ENCODE assay signal across 3 cellular contexts in genomic region chr22:20566420-20567260, GRCh38.
TF ChIP-seq lines count a peak whose summit lies in the region.

No MANE protein-coding gene starts in this region.

TF ChIP-seq in SK-N-SH treated with all-trans-retinoic acid at 6 μM for 48 hours, 23 proteins besides CTCF, POLR2A, EP300 and RAD21:
- no peak for TF ChIP-seq ISL1 (CRISPR knock-in tag; IDR thresholded peaks at IDR 0.05)
- TF ChIP-seq CSRNP3 (CRISPR knock-in tag; IDR thresholded peaks at IDR 0.05), result no peak
- TF ChIP-seq OSR1 (CRISPR knock-in tag; IDR thresholded peaks at IDR 0.05), result no peak
- no peak for TF ChIP-seq ZFP3 (CRISPR knock-in tag; IDR thresholded peaks at IDR 0.05)
TF ChIP-seq in SK-N-SH treated with all-trans-retinoic acid at 6 μM for 48 hours: peak in this region for 0.

TF ChIP-seq in K562, 482 proteins besides CTCF, POLR2A, EP300 and RAD21 (continues in another document):
- no peak for TF ChIP-seq NCOA2 (IDR thresholded peaks at IDR 0.05; ENCODE audit: partially characterized antibody in 2 of 2)
- TF ChIP-seq TCF3 (CRISPR knock-in tag; IDR thresholded peaks at IDR 0.05), result no peak
- peak; percentile 68 for TF ChIP-seq POLR2G (IDR thresholded peaks at IDR 0.05; ENCODE audit: low read depth, low read length)
- peak; percentile 33; the same call in 1 of the 2 replicates for TF ChIP-seq THAP12 (CRISPR knock-in tag; IDR thresholded peaks at IDR 0.05)
- no peak for TF ChIP-seq C11orf30 (IDR thresholded peaks at IDR 0.05; ENCODE audit: low read depth)
- TF ChIP-seq CBFB (CRISPR knock-in tag; IDR thresholded peaks at IDR 0.05), result peak; percentile 56; the same call in 1 of the 2 replicates
- TF ChIP-seq ZNF232 (CRISPR knock-in tag; IDR thresholded peaks at IDR 0.05), result no peak
- no peak for TF ChIP-seq AFF1 (IDR thresholded peaks at IDR 0.05; ENCODE audit: low read depth in 1 of 2, partially characterized antibody in 2 of 2)
- TF ChIP-seq ZNF445 (CRISPR knock-in tag; IDR thresholded peaks at IDR 0.05; ENCODE audit: low read depth), result no peak
- no peak for TF ChIP-seq CREB3L1 (IDR thresholded peaks at IDR 0.05; ENCODE audit: borderline replicate concordance, low read depth)
- TF ChIP-seq ASH1L (IDR thresholded peaks at IDR 0.05; ENCODE audit: borderline replicate concordance, low read depth, partially characterized antibody), result no peak
- no peak for TF ChIP-seq NFYB (IDR thresholded peaks at IDR 0.05; ENCODE audit: extremely low read depth, insufficient read length)
- TF ChIP-seq KDM2B (CRISPR knock-in tag; IDR thresholded peaks at IDR 0.05), result no peak
- TF ChIP-seq NR2C2 (CRISPR knock-in tag; IDR thresholded peaks at IDR 0.05), result 0 out of 2 replicates have a peak, but pooled peaks have one; percentile 53
- TF ChIP-seq NR2C2 (tag; IDR thresholded peaks at IDR 0.05), result no peak
- 0 out of 4 replicates have a peak, but pooled peaks of 1 of the 2 experiments have one; percentile 43 for TF ChIP-seq KDM4B (IDR thresholded peaks at IDR 0.05; ENCODE audit: borderline replicate concordance in 2 of 2, low read depth in 1 of 2)
- TF ChIP-seq BRCA1 (IDR thresholded peaks at IDR 0.05), result no peak
- no peak for TF ChIP-seq BRCA1 (CRISPR knock-in tag; IDR thresholded peaks at IDR 0.05)
- TF ChIP-seq ZNF277 (CRISPR knock-in tag; IDR thresholded peaks at IDR 0.05; ENCODE audit: borderline replicate concordance), result 0 out of 2 replicates have a peak, but pooled peaks have one; percentile 55
- peak; percentile 87 for TF ChIP-seq RBM22 (IDR thresholded peaks at IDR 0.05; ENCODE audit: low read depth, low read length, poor library complexity, severe bottlenecking)

TF ChIP-seq in HepG2, 621 proteins besides CTCF, POLR2A, EP300 and RAD21:
- TF ChIP-seq HNF4G (IDR thresholded peaks at IDR 0.05; ENCODE audit: borderline replicate concordance, low read depth, low read length) (no peak), HNF4G (CRISPR knock-in tag; IDR thresholded peaks at IDR 0.05; ENCODE audit: borderline replicate concordance, low read depth) (no peak), KLF16 (CRISPR knock-in tag; IDR thresholded peaks at IDR 0.05) (no peak), MAZ (IDR thresholded peaks at IDR 0.05; ENCODE audit: borderline replicate concordance, low read depth, low read length) (no peak), MAZ (CRISPR knock-in tag; IDR thresholded peaks at IDR 0.05; ENCODE audit: low read depth) (no peak), ZNF552 (CRISPR knock-in tag; IDR thresholded peaks at IDR 0.05; ENCODE audit: borderline replicate concordance) (no peak), BRD4 (CRISPR knock-in tag; IDR thresholded peaks at IDR 0.05) (no peak), DNMT3B (CRISPR knock-in tag; conservative IDR thresholded peaks at IDR 0.05) (no peak), ZNF660 (CRISPR knock-in tag; IDR thresholded peaks at IDR 0.05; ENCODE audit: borderline replicate concordance, low read depth) (no peak), TGIF2 (CRISPR knock-in tag; IDR thresholded peaks at IDR 0.05) (no peak), MYPOP (CRISPR knock-in tag; IDR thresholded peaks at IDR 0.05) (no peak), NCOA2 (CRISPR knock-in tag; IDR thresholded peaks at IDR 0.05) (no peak), PHF5A (CRISPR knock-in tag; IDR thresholded peaks at IDR 0.05; ENCODE audit: low read depth, unreplicated experiment) (no peak), ZNF563 (CRISPR knock-in tag; IDR thresholded peaks at IDR 0.05) (no peak), PAXIP1 (CRISPR knock-in tag; conservative IDR thresholded peaks at IDR 0.05) (no peak), PBX3 (CRISPR knock-in tag; IDR thresholded peaks at IDR 0.05; ENCODE audit: borderline replicate concordance) (no peak), ATF7-NPFF (CRISPR knock-in tag; IDR thresholded peaks at IDR 0.05; ENCODE audit: low read depth) (no peak), NFE2L1 (CRISPR knock-in tag; IDR thresholded peaks at IDR 0.05; ENCODE audit: borderline replicate concordance) (no peak), ELF3 (CRISPR knock-in tag; IDR thresholded peaks at IDR 0.05) (no peak), CERS6 (CRISPR knock-in tag; IDR thresholded peaks at IDR 0.05) (no peak)
